In genomic region chr11:568306-569259, GRCh38 we compare ENCODE assay signal across 1 cellular context.
TF ChIP-seq lines count a peak whose summit lies in the region.

No MANE protein-coding gene starts in this region.

TF ChIP-seq in HepG2, 621 proteins besides CTCF, POLR2A, EP300 and RAD21 (continued from another document):
- peak; percentile 59 for TF ChIP-seq ZBTB2 (CRISPR knock-in tag; IDR thresholded peaks at IDR 0.05; ENCODE audit: low read depth)
- 0 out of 2 replicates have a peak, but pooled peaks have one; percentile 4 for TF ChIP-seq ZNF770 (CRISPR knock-in tag; IDR thresholded peaks at IDR 0.05)
- no peak for TF ChIP-seq ZBTB33 (CRISPR knock-in tag; IDR thresholded peaks at IDR 0.05)
- TF ChIP-seq PRDM10 (CRISPR knock-in tag; IDR thresholded peaks at IDR 0.05; ENCODE audit: low read depth), result peak; percentile 97
- 0 out of 2 replicates have a peak, but pooled peaks have one; percentile 3 for TF ChIP-seq ZMYM2 (CRISPR knock-in tag; IDR thresholded peaks at IDR 0.05)
- TF ChIP-seq, protein P1, sequence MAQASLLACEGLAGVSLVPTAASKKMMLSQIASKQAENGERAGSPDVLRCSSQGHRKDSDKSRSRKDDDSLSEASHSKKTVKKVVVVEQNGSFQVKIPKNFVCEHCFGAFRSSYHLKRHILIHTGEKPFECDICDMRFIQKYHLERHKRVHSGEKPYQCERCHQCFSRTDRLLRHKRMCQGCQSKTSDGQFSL (CRISPR knock-in tag; IDR thresholded peaks at IDR 0.05), result peak; percentile 94
- TF ChIP-seq ATF7-NPFF (CRISPR knock-in tag; IDR thresholded peaks at IDR 0.05; ENCODE audit: low read depth), result peak; percentile 9; the same call in 1 of the 2 replicates
- no peak; the same call in 1 of the 2 replicates for TF ChIP-seq ZNF543 (CRISPR knock-in tag; IDR thresholded peaks at IDR 0.05)
- TF ChIP-seq TEAD3 (CRISPR knock-in tag; optimal IDR thresholded peaks at IDR 0.05; ENCODE audit: borderline replicate concordance), result no peak
- 0 out of 2 replicates have a peak, but pooled peaks have one; percentile 18 for TF ChIP-seq RFX5 (IDR thresholded peaks at IDR 0.05; ENCODE audit: low read depth, low read length)
- TF ChIP-seq PPARG (CRISPR knock-in tag; conservative IDR thresholded peaks at IDR 0.05), result 0 out of 2 replicates have a peak, but pooled peaks have one; percentile 1
- TF ChIP-seq ZNF724P (CRISPR knock-in tag; IDR thresholded peaks at IDR 0.05; ENCODE audit: borderline replicate concordance), result 0 out of 2 replicates have a peak, but pooled peaks have one; percentile 6
- TF ChIP-seq NONO (IDR thresholded peaks at IDR 0.05), result no peak
- 0 out of 2 replicates have a peak, but pooled peaks have one; percentile 46 for TF ChIP-seq NONO (CRISPR knock-in tag; conservative IDR thresholded peaks at IDR 0.05)
- TF ChIP-seq ESRRA (CRISPR knock-in tag; IDR thresholded peaks at IDR 0.05; ENCODE audit: low read depth), result 0 out of 2 replicates have a peak, but pooled peaks have one; percentile 6
- TF ChIP-seq ZBTB43 (CRISPR knock-in tag; conservative IDR thresholded peaks at IDR 0.05), result 0 out of 2 replicates have a peak, but pooled peaks have one; percentile 37
- TF ChIP-seq, protein P2, sequence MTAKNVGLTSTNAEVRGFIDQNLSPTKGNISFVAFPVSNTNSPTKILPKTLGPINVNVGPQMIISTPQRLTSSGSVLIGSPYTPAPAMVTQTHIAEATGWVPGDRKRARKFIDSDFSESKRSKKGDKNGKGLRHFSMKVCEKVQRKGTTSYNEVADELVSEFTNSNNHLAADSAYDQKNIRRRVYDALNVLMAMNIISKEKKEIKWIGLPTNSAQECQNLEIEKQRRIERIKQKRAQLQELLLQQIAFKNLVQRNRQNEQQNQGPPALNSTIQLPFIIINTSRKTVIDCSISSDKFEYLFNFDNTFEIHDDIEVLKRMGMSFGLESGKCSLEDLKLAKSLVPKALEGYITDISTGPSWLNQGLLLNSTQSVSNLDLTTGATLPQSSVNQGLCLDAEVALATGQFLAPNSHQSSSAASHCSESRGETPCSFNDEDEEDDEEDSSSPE (CRISPR knock-in tag; IDR thresholded peaks at IDR 0.05), result peak; percentile 39; the same call in 1 of the 2 replicates
- TF ChIP-seq ZNF44 (CRISPR knock-in tag; IDR thresholded peaks at IDR 0.05), result no peak
- peak; percentile 96 for TF ChIP-seq SP4 (CRISPR knock-in tag; IDR thresholded peaks at IDR 0.05)
- peak; percentile 59; the same call in 1 of the 2 replicates for TF ChIP-seq ZIK1 (CRISPR knock-in tag; IDR thresholded peaks at IDR 0.05; ENCODE audit: borderline replicate concordance, low read depth)
- TF ChIP-seq CENPBD1 (CRISPR knock-in tag; IDR thresholded peaks at IDR 0.05; ENCODE audit: borderline replicate concordance, low read depth), result no peak
- peak; percentile 45; the same call in 1 of the 2 replicates for TF ChIP-seq MED1 (CRISPR knock-in tag; IDR thresholded peaks at IDR 0.05)
- no peak for TF ChIP-seq ZNF468 (CRISPR knock-in tag; IDR thresholded peaks at IDR 0.05)
- peak; percentile 26; the same call in 1 of the 2 replicates for TF ChIP-seq CREB1 (IDR thresholded peaks at IDR 0.05)
- TF ChIP-seq CREB1 (CRISPR knock-in tag; IDR thresholded peaks at IDR 0.05), result no peak
- no peak; the same call in 1 of the 2 replicates for TF ChIP-seq ZNF790 (CRISPR knock-in tag; IDR thresholded peaks at IDR 0.05; ENCODE audit: borderline replicate concordance)
- TF ChIP-seq ELF3 (CRISPR knock-in tag; IDR thresholded peaks at IDR 0.05), result peak; percentile 13; the same call in 1 of the 2 replicates
- no peak for TF ChIP-seq ETV6 (CRISPR knock-in tag; conservative IDR thresholded peaks at IDR 0.05)
- TF ChIP-seq HMG20B (CRISPR knock-in tag; conservative IDR thresholded peaks at IDR 0.05), result no peak
- peak; percentile 76 for TF ChIP-seq RBFOX2 (IDR thresholded peaks at IDR 0.05; ENCODE audit: low read depth, low read length)
- TF ChIP-seq SPEN (CRISPR knock-in tag; IDR thresholded peaks at IDR 0.05; ENCODE audit: low read depth), result 0 out of 2 replicates have a peak, but pooled peaks have one; percentile 15
- peak; percentile 28; the same call in 1 of the 2 replicates for TF ChIP-seq PHF20 (CRISPR knock-in tag; IDR thresholded peaks at IDR 0.05)
- TF ChIP-seq BHLHE40 (IDR thresholded peaks at IDR 0.05; ENCODE audit: low read length), result peak; percentile 94
